In genomic region chr15:89797678-89798201, GRCh38 we compare ENCODE assay signal across 17 cellular contexts. TPM values are rescaled to one million over a fixed set of nuclear protein-coding genes. Genes with fewer than 3 reads are reported as not detected.
DNase-seq lines count a peak whose midpoint lies in the region; ATAC-seq, FAIRE-seq and TF ChIP-seq lines count a peak whose summit lies in the region.
"Had no signal": no experiment of that assay in that cellular context is flagged by ENCODE, and none has a peak within 500 bp of the region (broad histone marks: within the 10 kb centered on the region; RNA-seq: fewer than 3 reads in every experiment).

No MANE protein-coding gene starts in this region.

- no peaks in the 10 kb centered on the region for H3K9me3 ChIP-seq in kidney (ENCODE audit: control insufficient read depth in 1 of 2, low read length in 2 of 2)
- peaks cover 0 to 8% (median 6%) of the 10 kb centered on the region in 8 donors for H3K9me3 ChIP-seq in spleen
- H3K9me3 ChIP-seq: BLaER1, Caco-2 had no signal

- intact Hi-C loops in kidney (cut with DNase I) (no loop called here), spleen (cut with DNase I; ENCODE audit: low total_unique reads) (no loop called here)

- H3K4me1 ChIP-seq in kidney (ENCODE audit: control insufficient read depth in 1 of 2, insufficient read depth in 1 of 2, low read depth in 1 of 2, low read length in 2 of 2): peaks cover 4 to 15% of the 10 kb centered on the region in 2 donors
- peaks cover 0 to 4% (median 0%) of the 10 kb centered on the region in 6 donors for H3K4me1 ChIP-seq in spleen
- H3K4me1 ChIP-seq: Caco-2 had no signal

- H3K36me3 Mint-ChIP-seq in activated T-helper 17 cell treated with anti-CD3 and anti-CD28 coated beads, Interleukin-2, amount 50 U/mL, for 72 hours (ENCODE audit: low read depth): no peaks in the 10 kb centered on the region

- H3K4me3 Mint-ChIP-seq in activated T-helper 17 cell treated with anti-CD3 and anti-CD28 coated beads, Interleukin-2, amount 50 U/mL, for 72 hours: no peak overlapping the region
- H3K4me3 Mint-ChIP-seq: CD8-positive, alpha-beta memory T cell had no signal

- H3K4me1 Mint-ChIP-seq in activated T-helper 17 cell treated with anti-CD3 and anti-CD28 coated beads, Interleukin-2, amount 50 U/mL, for 72 hours: no peaks in the 10 kb centered on the region
- H3K4me1 Mint-ChIP-seq: CD8-positive, alpha-beta memory T cell had no signal

- WGBS in spleen, 5 donors: 76 to 94% (median 88%) methylated on average over 4 of the region's 4 CpGs

- H3K27me3 Mint-ChIP-seq in activated T-helper 17 cell treated with anti-CD3 and anti-CD28 coated beads, Interleukin-2, amount 50 U/mL, for 72 hours: peaks cover 7% of the 10 kb centered on the region

- ATAC-seq in activated T-helper 17 cell treated with anti-CD3 and anti-CD28 coated beads, Interleukin-2, amount 50 U/mL, for 72 hours (replicated peaks): no peak
- no peak for ATAC-seq in HG02884 (IDR thresholded peaks at IDR 0.05; ENCODE audit: unreplicated experiment)

- POLR2A ChIA-PET in RWPE1 (lab: Yijun Ruan, JAX; ENCODE audit: low non-redundant PET): interaction anchor here (0.7 kb wide), 1 partner anchor 8 kb away, joined by 7 read pairs; no protein-coding TSS in a partner anchor

- CTCF ChIA-PET in RWPE1 (lab: Yijun Ruan, JAX): no interaction called here

- TF ChIP-seq CTCF in RWPE1 (conservative IDR thresholded peaks at IDR 0.05; ENCODE audit: low read depth) (no peak), kidney (IDR thresholded peaks at IDR 0.05; ENCODE audit: borderline replicate concordance, extremely low read depth, insufficient read depth) (no peak), spleen (IDR thresholded peaks at IDR 0.05 in 8 of 11, conservative IDR thresholded peaks at IDR 0.05 in 3 of 11) (no peak)

- no peak for TF ChIP-seq POLR2A in spleen (IDR thresholded peaks at IDR 0.05)

- H3K9me3 Mint-ChIP-seq in activated T-helper 17 cell treated with anti-CD3 and anti-CD28 coated beads, Interleukin-2, amount 50 U/mL, for 72 hours: peaks cover 5% of the 10 kb centered on the region

- FAIRE-seq in kidney (lab: Jason Lieb, UNC): no peak
- FAIRE-seq: GM12892, H1 had no signal

- peak overlapping the region; percentile 8 for H3K27ac ChIP-seq in RWPE1
- no peak overlapping the region for H3K27ac ChIP-seq in kidney (ENCODE audit: low read depth in 2 of 2, low read length in 2 of 2)
- H3K27ac ChIP-seq in spleen: no peak overlapping the region
- H3K27ac ChIP-seq: BLaER1 had no signal

- H3K27ac Mint-ChIP-seq in activated T-helper 17 cell treated with anti-CD3 and anti-CD28 coated beads, Interleukin-2, amount 50 U/mL, for 72 hours: peak overlapping the region; percentile 62
- H3K27ac Mint-ChIP-seq: CD8-positive, alpha-beta memory T cell had no signal

- no peak overlapping the region for H3K4me3 ChIP-seq in kidney (ENCODE audit: low read length in 2 of 2)
- H3K4me3 ChIP-seq in spleen: no peak overlapping the region
- H3K4me3 ChIP-seq: BLaER1 had no signal

- no peak for DNase-seq in RWPE1 (ENCODE audit: low spot score)
- peak; percentile 45 for DNase-seq in kidney
- peak; percentile 34 for DNase-seq in spleen
- no peak for DNase-seq in SHP77 (lab: John Stamatoyannopoulos, UW)
- no peak for DNase-seq in stimulated activated naive CD4-positive, alpha-beta T cell (lab: John Stamatoyannopoulos, UW)
- DNase-seq: AML-193; Caco-2; CD8-positive, alpha-beta memory T cell; DND-41; GDM1; HCEC 1CT; IMR-90 had no signal

- peaks cover 0 to 14% (median 0%) of the 10 kb centered on the region in 7 donors for H3K27me3 ChIP-seq in spleen (replicated peaks in 1 of 7)
- H3K27me3 ChIP-seq: BLaER1 had no signal

- H3K36me3 ChIP-seq in kidney (ENCODE audit: control insufficient read depth in 1 of 2, insufficient read depth in 2 of 2, low read length in 2 of 2): peaks cover 3 to 17% of the 10 kb centered on the region in 2 donors
- peaks cover 0 to 84% (median under 1%) of the 10 kb centered on the region in 6 donors for H3K36me3 ChIP-seq in spleen
- H3K36me3 ChIP-seq: BLaER1 had no signal

- H3K9ac ChIP-seq in kidney (ENCODE audit: low read length in 2 of 2): no peak overlapping the region
- H3K9ac ChIP-seq: BLaER1 had no signal

RNA-seq across cellular contexts. Expression of gene ANPEP, which starts 16.9 kb away (rescaled TPM):
- under 1 TPM; 0.19 to 0.45 TPM for total RNA-seq in activated T-helper 17 cell treated with anti-CD3 and anti-CD28 coated beads, Interleukin-2, amount 50 U/mL, for 72 hours
- total RNA-seq in kidney (221 TPM), spleen (100 to 1,000 TPM in 1 of 7 donors, 10 to 100 TPM in 6; 16.6 to 226 (median 35.1) TPM)
- polyA plus RNA-seq in kidney (ENCODE audit: insufficient read depth, low read depth, low replicate concordance) (242 TPM), spleen (10 to 100 TPM in 1 of 3 donors, 1 to 10 TPM in 2; 1.3 to 11.0 (median 7.7) TPM)
- polyA plus RNA-seq: CD8-positive, alpha-beta memory T cell had no signal

RNA-seq across cellular contexts. Expression of gene MESP2, which starts 21.6 kb away (rescaled TPM):
- under 1 TPM in 1 of 2 donors, not detected in 1; 0.15 TPM for total RNA-seq in activated T-helper 17 cell treated with anti-CD3 and anti-CD28 coated beads, Interleukin-2, amount 50 U/mL, for 72 hours
- 0.47 TPM for total RNA-seq in kidney
- polyA plus RNA-seq in kidney (ENCODE audit: insufficient read depth, low read depth, low replicate concordance): 0.24 TPM
- total RNA-seq in spleen: not detected
- under 1 TPM in 1 of 3 donors, not detected in 2; 0.05 TPM for polyA plus RNA-seq in spleen
- total RNA-seq: CD8-positive, alpha-beta memory T cell had no signal
- polyA plus RNA-seq: CD8-positive, alpha-beta memory T cell had no signal

RNA-seq across cellular contexts. Expression of gene MESP1, which starts 46.7 kb away (rescaled TPM):
- 1 to 10 TPM; 2.1 to 3.7 TPM for total RNA-seq in activated T-helper 17 cell treated with anti-CD3 and anti-CD28 coated beads, Interleukin-2, amount 50 U/mL, for 72 hours
- 2.1 TPM for total RNA-seq in kidney
- polyA plus RNA-seq in kidney (ENCODE audit: insufficient read depth, low read depth, low replicate concordance): 6.0 TPM
- 1 to 10 TPM in 1 of 7 donors, under 1 TPM in 6; 0.19 to 1.0 (median 0.60) TPM for total RNA-seq in spleen
- polyA plus RNA-seq in spleen: 1 to 10 TPM in 1 of 3 donors, under 1 TPM in 2; 0.45 to 1.2 (median 0.61) TPM

Comparison
In these comparisons a context has a peak if more than half of its experiments do, and no peak if none do; other contexts are left out.
1. DNase-seq: peak in kidney (single experiment) and spleen (single experiment); none in RWPE1 (single experiment), SHP77 (0 of 2) and stimulated activated naive CD4-positive, alpha-beta T cell (0 of 6).
2. RNA of gene ANPEP, which starts 16.9 kb away (total RNA-seq): 221 TPM in kidney (single experiment) and 16.6 to 226 TPM in spleen; 0.19 to 0.45 TPM in activated T-helper 17 cell treated with anti-CD3 and anti-CD28 coated beads, Interleukin-2, amount 50 U/mL, for 72 hours; every median in the first group is over 10 times any median in the second.